In the genomic region with DNA sequence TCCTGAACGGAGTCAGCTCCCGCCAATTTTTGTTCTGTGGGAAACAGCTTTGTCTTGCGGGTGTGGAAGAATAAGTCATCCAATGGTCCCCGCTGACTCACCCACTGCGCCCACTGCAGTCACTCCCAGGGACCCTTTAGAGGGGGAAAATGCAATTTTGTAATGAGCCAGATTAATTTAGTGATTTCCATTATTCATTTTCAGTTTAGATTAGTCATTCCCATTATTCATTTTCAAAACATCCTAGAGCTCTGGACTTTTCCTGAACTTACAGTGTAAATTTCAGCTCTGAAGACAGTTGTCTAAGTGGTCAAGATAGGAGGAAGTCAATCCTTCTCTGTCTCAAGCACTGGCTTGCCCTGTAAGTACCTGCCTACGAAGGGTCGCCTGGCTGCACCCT, we compare ENCODE assay signal across 18 cellular contexts.
A peak's percentile ranks its signal among the peaks of the same experiment; 100 is the strongest.
DNase-seq lines count a peak whose midpoint lies in the region; TF ChIP-seq lines count a peak whose summit lies in the region.
"Had no signal": no experiment of that assay in that cellular context is flagged by ENCODE, and none has a peak within 500 bp of the region (broad histone marks: within the 10 kb centered on the region; RNA-seq: fewer than 3 reads in every experiment).

No MANE protein-coding gene starts in this region.

- no peak for TF ChIP-seq POLR2A in esophagus squamous epithelium (IDR thresholded peaks at IDR 0.05)

- no peaks in the 10 kb centered on the region for H3K9me3 ChIP-seq in esophagus squamous epithelium
- H3K9me3 ChIP-seq: upper lobe of left lung had no signal

- intact Hi-C loops in esophagus squamous epithelium (cut with DNase I): no loop called here

- H3K27me3 ChIP-seq in brain microvascular endothelial cell (replicated peaks) (no peaks in the 10 kb centered on the region), esophagus squamous epithelium (no peaks in the 10 kb centered on the region)
- H3K27me3 ChIP-seq: cardiac muscle cell, upper lobe of left lung had no signal

- H3K27ac ChIP-seq in brain microvascular endothelial cell: peak overlapping the region; percentile 75
- H3K27ac ChIP-seq in esophagus squamous epithelium: no peak overlapping the region
- H3K27ac ChIP-seq: cardiac muscle cell, skin epidermis, upper lobe of left lung had no signal

- TF ChIP-seq CTCF in brain microvascular endothelial cell (IDR thresholded peaks at IDR 0.05; ENCODE audit: low read depth, low read length, missing control alignments): no peak
- TF ChIP-seq CTCF in esophagus squamous epithelium (IDR thresholded peaks at IDR 0.05): no peak

- H3K4me3 ChIP-seq in brain microvascular endothelial cell (ENCODE audit: low read depth, low read length) (no peak overlapping the region), esophagus squamous epithelium (no peak overlapping the region)
- H3K4me3 ChIP-seq: cardiac muscle cell, skin epidermis, upper lobe of left lung had no signal

- DNase-seq in A172 (ENCODE audit: low spot score) (peak; percentile 87), HS-27A (ENCODE audit: low read depth) (peak; percentile 14), brain microvascular endothelial cell (peak; percentile 57), hepatic stellate cell (ENCODE audit: low spot score) (peak; percentile 34), esophagus squamous epithelium (lab: John Stamatoyannopoulos, UW) (no peak), OCI-M1 (lab: John Stamatoyannopoulos, UW) (no peak), retina (no peak), NCI-H2029 (lab: John Stamatoyannopoulos, UW) (no peak)
- DNase-seq: activated CD4-positive, alpha-beta T cell treated with anti-CD3 and anti-CD28 coated beads for 48 hours; activated naive CD4-positive, alpha-beta T cell treated with anti-CD3 and anti-CD28 coated beads, Interleukin-2, amount 10 ng/mL, durations not matched to agents 7 days and 5 days; activated T-cell treated with anti-CD3 and anti-CD28 coated beads for 4 hours; effector CD8-positive, alpha-beta T cell; KG1; NCI-H1417 treated with DMSO at 0.1 percent for 48 hours; NCI-H345; upper lobe of left lung had no signal

- in situ Hi-C loops in brain microvascular endothelial cell (cut with HindIII; ENCODE audit: low pct_ligation_motif_present, low sequenced_read_pairs): no loop called here

- no peaks in the 10 kb centered on the region for H3K4me1 ChIP-seq in esophagus squamous epithelium
- H3K4me1 ChIP-seq: upper lobe of left lung had no signal

- H3K36me3 ChIP-seq in brain microvascular endothelial cell (replicated peaks): no peaks in the 10 kb centered on the region
- H3K36me3 ChIP-seq in esophagus squamous epithelium: no peaks in the 10 kb centered on the region
- H3K36me3 ChIP-seq: cardiac muscle cell, upper lobe of left lung had no signal

- WGBS in esophagus squamous epithelium, 2 donors: 67 to 71% methylated on average over 5 to 7 of the region's 7 CpGs

Comparison
In these comparisons a context has a peak if more than half of its experiments do, and no peak if none do; other contexts are left out.
1. DNase-seq: peak in A172 (single experiment), HS-27A (single experiment), brain microvascular endothelial cell (single experiment) and hepatic stellate cell (single experiment); none in esophagus squamous epithelium (single experiment), OCI-M1 (single experiment), retina (single experiment) and NCI-H2029 (single experiment).